ENCODE assay signal across 10 cellular contexts in the genomic region with DNA sequence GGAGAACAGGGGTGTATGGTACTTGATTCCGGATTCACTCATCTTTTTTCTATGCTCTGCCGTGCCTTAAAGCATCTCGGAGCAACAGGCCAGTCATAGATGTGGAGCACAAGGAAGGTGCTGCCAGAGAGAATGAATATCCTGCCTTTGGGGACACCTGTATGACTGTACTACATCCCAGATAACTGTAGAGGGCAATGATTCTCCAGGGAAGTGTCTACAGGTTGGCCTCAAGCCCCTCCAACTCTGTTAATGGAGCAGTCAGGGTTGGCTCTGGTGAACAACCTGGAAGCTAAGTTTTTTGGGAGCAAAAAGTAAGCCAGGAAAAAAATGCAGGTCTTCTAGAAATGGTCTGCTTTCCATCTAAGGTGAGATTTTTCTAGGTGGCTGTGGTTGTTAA.
A peak's percentile ranks its signal among the peaks of the same experiment; 100 is the strongest.
DNase-seq lines count a peak whose midpoint lies in the region; ATAC-seq and TF ChIP-seq lines count a peak whose summit lies in the region.
"Had no signal": no experiment of that assay in that cellular context is flagged by ENCODE, and none has a peak within 500 bp of the region (broad histone marks: within the 10 kb centered on the region; RNA-seq: fewer than 3 reads in every experiment).

No MANE protein-coding gene starts in this region.

- H3K36me3 ChIP-seq in tibial artery, result no peaks in the 10 kb centered on the region
- H3K36me3 ChIP-seq: vagina had no signal

- no peak overlapping the region for H3K27ac ChIP-seq in tibial artery
- H3K27ac ChIP-seq: vagina had no signal

- peaks cover 0 to 16% (median 11%) of the 10 kb centered on the region in 4 donors for H3K4me1 ChIP-seq in tibial artery

- H3K27me3 ChIP-seq in tibial artery, result no peaks in the 10 kb centered on the region
- H3K27me3 ChIP-seq: vagina had no signal

- DNase-seq in ELR (ENCODE audit: low read depth), result peak; percentile 33
- DNase-seq in H4 (ENCODE audit: low spot score), result peak; percentile 25
- DNase-seq in NCI-H524 treated with DMSO at 0.1 percent for 48 hours (lab: John Stamatoyannopoulos, UW), result peak; percentile 11
- peak; percentile 48 for DNase-seq in iPS-NIHi11 (ENCODE audit: low spot score)
- DNase-seq in GOT3 (lab: John Stamatoyannopoulos, UW), result no peak
- DNase-seq in tibial artery, result no peak
- no peak for DNase-seq in inferior parietal cortex (ENCODE audit: extremely low spot score)

- H3K9me3 ChIP-seq in tibial artery, result no peaks in the 10 kb centered on the region
- H3K9me3 ChIP-seq: vagina had no signal

- ATAC-seq in GM21737 (IDR thresholded peaks at IDR 0.05; ENCODE audit: unreplicated experiment), result no peak
- ATAC-seq: Right ventricle myocardium inferior had no signal

- no peak for TF ChIP-seq CTCF in tibial artery (IDR thresholded peaks at IDR 0.05)

- intact Hi-C loops in tibial artery (cut with DNase I; ENCODE audit: low total_unique reads), result no loop called here

- H3K4me3 ChIP-seq in tibial artery, result no peak overlapping the region
- H3K4me3 ChIP-seq: vagina had no signal

Comparison
In these comparisons a context has a peak if more than half of its experiments do, and no peak if none do; other contexts are left out.
1. DNase-seq: peak in ELR (single experiment), H4 (single experiment), NCI-H524 treated with DMSO at 0.1 percent for 48 hours (single experiment) and iPS-NIHi11 (single experiment); none in GOT3 (single experiment), tibial artery (0 of 2) and inferior parietal cortex (single experiment).